13 cellular contexts compared by ENCODE assay signal in genomic region chr5:96753017-96753397, GRCh38. TPM values are rescaled to one million over a fixed set of nuclear protein-coding genes. Genes with fewer than 3 reads are reported as not detected.
DNase-seq lines count a peak whose midpoint lies in the region; ATAC-seq, FAIRE-seq and TF ChIP-seq lines count a peak whose summit lies in the region.
"Had no signal": no experiment of that assay in that cellular context is flagged by ENCODE, and none has a peak within 500 bp of the region (broad histone marks: within the 10 kb centered on the region; RNA-seq: fewer than 3 reads in every experiment).

No MANE protein-coding gene starts in this region.

- POLR2A ChIA-PET in endothelial cell of umbilical vein (lab: Charles Lee) = interaction anchor here (0.6 to 0.7 kb wide), 4 partner anchors 41 to 381 kb away, joined by 3 to 5 read pairs (median 4); no protein-coding TSS in a partner anchor

- TF ChIP-seq POLR2A in endothelial cell of umbilical vein (IDR thresholded peaks at IDR 0.05; ENCODE audit: low read depth, low read length) = no peak

- CTCF ChIA-PET in endothelial cell of umbilical vein (lab: Charles Lee) = interaction anchor here (0.6 to 2.4 kb wide), 56 partner anchors 10 to 1604 kb away, joined by 3 to 62 read pairs (median 6); partner anchors contain the start of genes ERAP1 and LIX1

- FAIRE-seq in endothelial cell of umbilical vein (lab: Jason Lieb, UNC) = peak; percentile 59

- H3K9me3 Mint-ChIP-seq in activated naive CD8-positive, alpha-beta T cell treated with anti-CD3 and anti-CD28 coated beads for 36 hours = no peaks in the 10 kb centered on the region
- no peaks in the 10 kb centered on the region for H3K9me3 Mint-ChIP-seq in activated naive CD8-positive, alpha-beta T cell treated with anti-CD3 and anti-CD28 coated beads, Interleukin-2, amount 50 U/mL, for 24 hours
- no peaks in the 10 kb centered on the region for H3K9me3 Mint-ChIP-seq in stimulated activated naive B cell treated with anti-CD40 and anti-IgM and Interleukin-4, amounts not matched to agents 10 μg/mL and 1 μg/mL and 100 μg/mL, for 72 hours

- H3K9me3 ChIP-seq in endothelial cell of umbilical vein (replicated peaks; ENCODE audit: control insufficient read depth, insufficient read depth, low read length) = no peaks in the 10 kb centered on the region
- H3K9me3 ChIP-seq: HAP-1 had no signal

- intact Hi-C loops in endothelial cell of umbilical vein (cut with micrococcal nuclease) = loop anchor here (2.0 to 10.0 kb wide), 3 partner anchors 138 to 411 kb away; no protein-coding TSS in a partner anchor

- no peak overlapping the region for H3K4me3 Mint-ChIP-seq in activated naive CD8-positive, alpha-beta T cell treated with anti-CD3 and anti-CD28 coated beads for 36 hours
- no peak overlapping the region for H3K4me3 Mint-ChIP-seq in activated naive CD8-positive, alpha-beta T cell treated with anti-CD3 and anti-CD28 coated beads, Interleukin-2, amount 50 U/mL, for 24 hours
- no peak overlapping the region for H3K4me3 Mint-ChIP-seq in stimulated activated naive B cell treated with anti-CD40 and anti-IgM and Interleukin-4, amounts not matched to agents 10 μg/mL and 1 μg/mL and 100 μg/mL, for 72 hours

- H3K4me1 Mint-ChIP-seq in activated naive CD8-positive, alpha-beta T cell treated with anti-CD3 and anti-CD28 coated beads for 36 hours = peaks cover 25% of the 10 kb centered on the region
- H3K4me1 Mint-ChIP-seq in activated naive CD8-positive, alpha-beta T cell treated with anti-CD3 and anti-CD28 coated beads, Interleukin-2, amount 50 U/mL, for 24 hours = peaks cover 7% of the 10 kb centered on the region
- H3K4me1 Mint-ChIP-seq in stimulated activated naive B cell treated with anti-CD40 and anti-IgM and Interleukin-4, amounts not matched to agents 10 μg/mL and 1 μg/mL and 100 μg/mL, for 72 hours = no peaks in the 10 kb centered on the region

- no peaks in the 10 kb centered on the region for H3K79me2 ChIP-seq in endothelial cell of umbilical vein (ENCODE audit: control insufficient read depth, insufficient read depth, low read length)

- peaks cover 3% of the 10 kb centered on the region for H3K4me1 ChIP-seq in endothelial cell of umbilical vein (ENCODE audit: control insufficient read depth, extremely low read depth, insufficient read depth, low read length)
- H3K4me1 ChIP-seq: HAP-1 had no signal

- no peak overlapping the region for H3K4me3 ChIP-seq in endothelial cell of umbilical vein (replicated peaks in 1 of 3; ENCODE audit: insufficient read depth in 1 of 3, low read depth in 1 of 3, low read length in 3 of 3)
- H3K4me3 ChIP-seq: HAP-1, PC-9 had no signal

- no peak overlapping the region for H2AFZ ChIP-seq in endothelial cell of umbilical vein (ENCODE audit: low read depth, low read length)
- H2AFZ ChIP-seq: PC-9 had no signal

- H3K27ac ChIP-seq in VCaP = peak overlapping the region; percentile 63
- no peak overlapping the region for H3K27ac ChIP-seq in endothelial cell of umbilical vein (ENCODE audit: insufficient read depth, low read depth, low read length)
- H3K27ac ChIP-seq: C4-2B, PC-9, RWPE1 had no signal

- H3K27me3 ChIP-seq in endothelial cell of umbilical vein (ENCODE audit: control insufficient read depth in 2 of 2, insufficient read depth in 2 of 2, low read length in 2 of 2) = no peaks in the 10 kb centered on the region

- no TSS peak for BruUV-seq in endothelial cell of umbilical vein (replicated peaks; lab: Mats Ljungman, UMichigan)

- H3K36me3 ChIP-seq in endothelial cell of umbilical vein (ENCODE audit: control insufficient read depth in 2 of 2, extremely low read depth in 1 of 2, insufficient read depth in 2 of 2, low read length in 2 of 2) = peaks cover 25 to 40% of the 10 kb centered on the region in 2 experiments

- no peak for TF ChIP-seq CTCF in VCaP (conservative IDR thresholded peaks at IDR 0.05)
- TF ChIP-seq CTCF in endothelial cell of umbilical vein (IDR thresholded peaks at IDR 0.05; ENCODE audit: extremely low read depth in 1 of 2, insufficient read depth in 1 of 2, low read depth in 1 of 2, low read length in 2 of 2) = no peak

- H3K4me2 ChIP-seq in endothelial cell of umbilical vein (ENCODE audit: insufficient read depth, low read length) = no peak overlapping the region
- H3K4me2 ChIP-seq: PC-9 had no signal

- H3K27me3 Mint-ChIP-seq in activated naive CD8-positive, alpha-beta T cell treated with anti-CD3 and anti-CD28 coated beads for 36 hours = no peaks in the 10 kb centered on the region
- H3K27me3 Mint-ChIP-seq in activated naive CD8-positive, alpha-beta T cell treated with anti-CD3 and anti-CD28 coated beads, Interleukin-2, amount 50 U/mL, for 24 hours = no peaks in the 10 kb centered on the region
- no peaks in the 10 kb centered on the region for H3K27me3 Mint-ChIP-seq in stimulated activated naive B cell treated with anti-CD40 and anti-IgM and Interleukin-4, amounts not matched to agents 10 μg/mL and 1 μg/mL and 100 μg/mL, for 72 hours

- no peak for ATAC-seq in activated naive CD8-positive, alpha-beta T cell treated with anti-CD3 and anti-CD28 coated beads, Interleukin-2, amount 50 U/mL, for 24 hours
- ATAC-seq in stimulated activated naive B cell treated with anti-CD40 and anti-IgM and Interleukin-4, amounts not matched to agents 10 μg/mL and 1 μg/mL and 100 μg/mL, for 72 hours (replicated peaks) = no peak

- no peaks in the 10 kb centered on the region for H4K20me1 ChIP-seq in endothelial cell of umbilical vein (replicated peaks; ENCODE audit: control insufficient read depth, extremely low read depth, insufficient read depth, low read length)

- no peak overlapping the region for H3K9ac ChIP-seq in endothelial cell of umbilical vein (replicated peaks; ENCODE audit: extremely low read depth, insufficient read depth, low read length)

- H3K27ac Mint-ChIP-seq in activated naive CD8-positive, alpha-beta T cell treated with anti-CD3 and anti-CD28 coated beads for 36 hours = peak overlapping the region; percentile 34
- H3K27ac Mint-ChIP-seq in activated naive CD8-positive, alpha-beta T cell treated with anti-CD3 and anti-CD28 coated beads, Interleukin-2, amount 50 U/mL, for 24 hours = no peak overlapping the region
- H3K27ac Mint-ChIP-seq in stimulated activated naive B cell treated with anti-CD40 and anti-IgM and Interleukin-4, amounts not matched to agents 10 μg/mL and 1 μg/mL and 100 μg/mL, for 72 hours = peak overlapping the region; percentile 14

- dilution Hi-C loops in endothelial cell of umbilical vein (cut with MboI; ENCODE audit: extremely low pct_ligation_motif_present, low sequenced_read_pairs) = no loop called here

- DNase-seq in activated naive CD8-positive, alpha-beta T cell treated with anti-CD3 and anti-CD28 coated beads for 36 hours = no peak
- DNase-seq in activated naive CD8-positive, alpha-beta T cell treated with anti-CD3 and anti-CD28 coated beads, Interleukin-2, amount 50 U/mL, for 24 hours = no peak
- no peak for DNase-seq in endothelial cell of umbilical vein (ENCODE audit: low read depth, low spot score)
- DNase-seq in stimulated activated naive B cell treated with anti-CD40 and anti-IgM and Interleukin-4, amounts not matched to agents 10 μg/mL and 1 μg/mL and 100 μg/mL, for 72 hours = no peak
- no peak for DNase-seq in NCI-H510A treated with DMSO at 0.1 percent for 48 hours (lab: John Stamatoyannopoulos, UW)
- DNase-seq in globus pallidus (ENCODE audit: low spot score) = no peak
- DNase-seq: DMS 273 treated with DMSO at 0.1 percent for 48 hours, SIG-M5 had no signal

- no peaks in the 10 kb centered on the region for H3K9me1 ChIP-seq in endothelial cell of umbilical vein (replicated peaks; ENCODE audit: control insufficient read depth, extremely low read depth, insufficient read depth, low read length)

- peaks cover 20% of the 10 kb centered on the region for H3K36me3 Mint-ChIP-seq in activated naive CD8-positive, alpha-beta T cell treated with anti-CD3 and anti-CD28 coated beads for 36 hours
- H3K36me3 Mint-ChIP-seq in activated naive CD8-positive, alpha-beta T cell treated with anti-CD3 and anti-CD28 coated beads, Interleukin-2, amount 50 U/mL, for 24 hours (ENCODE audit: low read depth) = peaks cover 30% of the 10 kb centered on the region
- peaks cover 34 to 49% of the 10 kb centered on the region in 2 donors for H3K36me3 Mint-ChIP-seq in stimulated activated naive B cell treated with anti-CD40 and anti-IgM and Interleukin-4, amounts not matched to agents 10 μg/mL and 1 μg/mL and 100 μg/mL, for 72 hours

TF ChIP-seq in endothelial cell of umbilical vein, 7 proteins besides CTCF, POLR2A, EP300 and RAD21:
- TF ChIP-seq GATA2 (IDR thresholded peaks at IDR 0.05; ENCODE audit: insufficient read depth, insufficient read length, low read depth, low read length) (no peak), MAX (IDR thresholded peaks at IDR 0.05; ENCODE audit: insufficient read depth, insufficient read length) (no peak), FOS (IDR thresholded peaks at IDR 0.05; ENCODE audit: borderline replicate concordance, insufficient read depth, low read length) (no peak), JUN (IDR thresholded peaks at IDR 0.05; ENCODE audit: borderline replicate concordance, insufficient read depth, insufficient read length, low read depth) (no peak), MYC (IDR thresholded peaks at IDR 0.05; ENCODE audit: low read depth, low read length) (no peak), EZH2 (IDR thresholded peaks at IDR 0.05; ENCODE audit: borderline replicate concordance, low read depth, low read length, severe bottlenecking) (no peak), POLR2AphosphoS5 (IDR thresholded peaks at IDR 0.05; ENCODE audit: insufficient read depth, low read depth, low read length) (no peak)

RNA-seq across cellular contexts. Expression of gene ERAP1, which starts 54.7 kb away (rescaled TPM):
- total RNA-seq in activated naive CD8-positive, alpha-beta T cell treated with anti-CD3 and anti-CD28 coated beads for 36 hours = 100 to 1,000 TPM in 1 of 2 experiments, 10 to 100 TPM in 1; 92.1 to 101 TPM
- total RNA-seq in endothelial cell of umbilical vein = 55.5 and 72.7 TPM in 2 replicates
- 56.8 and 61.9 TPM in 2 replicates for polyA plus RNA-seq in endothelial cell of umbilical vein
- polyA plus RNA-seq in endothelial cell of umbilical vein (2011; cell fraction: cytosol; rRNA removed) = 32.6 and 33.9 TPM in 2 replicates
- polyA plus RNA-seq in endothelial cell of umbilical vein (2011; cell fraction: nucleus; rRNA removed) = 54.0 and 67.7 TPM in 2 replicates
- 33.0 and 38.7 TPM in 2 replicates for polyA plus RNA-seq in endothelial cell of umbilical vein (2012)
- polyA minus RNA-seq in endothelial cell of umbilical vein = 187 and 207 TPM in 2 replicates
- 11.3 TPM for polyA minus RNA-seq in endothelial cell of umbilical vein (2011; cell fraction: cytosol; rRNA and poly(A)+ RNA removed)
- polyA minus RNA-seq in endothelial cell of umbilical vein (2011; cell fraction: nucleus; rRNA and poly(A)+ RNA removed) = 52.7 and 98.6 TPM in 2 replicates
